In genomic region chr1:89198500-89199072, GRCh38 we compare ENCODE assay signal across 8 cellular contexts. TPM values are rescaled to one million over a fixed set of nuclear protein-coding genes. Genes with fewer than 3 reads are reported as not detected.
DNase-seq lines count a peak whose midpoint lies in the region; ATAC-seq and TF ChIP-seq lines count a peak whose summit lies in the region.

TSS of gene GBP4 (minus strand) at chr1:89198942. CDS start at chr1:89198834, 108 bp downstream.

- no peak for TF ChIP-seq CTCF in mucosa of descending colon (IDR thresholded peaks at IDR 0.05)

- H3K4me3 ChIP-seq in mucosa of descending colon, result peak within 1 kb of the TSS; percentile 18

- H3K4me3 Mint-ChIP-seq in activated CD4-positive, alpha-beta T cell treated with anti-CD3 and anti-CD28 coated beads, Interleukin-2, amount 10 ng/mL, durations not matched to agents 7 days and 5 days, result peak within 1 kb of the TSS; percentile 90
- peak within 1 kb of the TSS; percentile 89 for H3K4me3 Mint-ChIP-seq in stimulated activated effector memory CD8-positive, alpha-beta T cell treated with anti-CD3 and anti-CD28 coated beads, Interleukin-12 subunit alpha, Interleukin-12 subunit beta, amount 100 ng/mL, for 72 hours

- DNase-seq in NCI-H2029 (lab: John Stamatoyannopoulos, UW) (peak; percentile 7), NCI-H2029 treated with DMSO at 0.1 percent for 48 hours (lab: John Stamatoyannopoulos, UW) (no peak), dermis blood vessel endothelial cell (peak; percentile 29), mucosa of descending colon (peak; percentile 51 to 76 (median 55)), NCI-H2227 treated with DMSO at 0.1 percent for 48 hours (lab: John Stamatoyannopoulos, UW) (no peak)
- peak; percentile 60 for DNase-seq in activated CD4-positive, alpha-beta T cell treated with anti-CD3 and anti-CD28 coated beads, Interleukin-2, amount 10 ng/mL, durations not matched to agents 7 days and 5 days
- peak; percentile 19 to 70 for DNase-seq in stimulated activated effector memory CD8-positive, alpha-beta T cell treated with anti-CD3 and anti-CD28 coated beads, Interleukin-12 subunit alpha, Interleukin-12 subunit beta, amount 100 ng/mL, for 72 hours (ENCODE audit: low spot score in 2 of 2)

- POLR2A ChIA-PET in activated CD4-positive, alpha-beta T cell treated with anti-CD3 and anti-CD28 coated beads, Interleukin-2, amount 10 ng/mL, durations not matched to agents 7 days and 5 days (lab: Charles Lee), result interaction anchor here (0.6 to 0.8 kb wide), 3 partner anchors 72 to 308 kb away, joined by 3 to 6 read pairs (median 4); no protein-coding TSS in a partner anchor

- H3K4me1 Mint-ChIP-seq in activated CD4-positive, alpha-beta T cell treated with anti-CD3 and anti-CD28 coated beads, Interleukin-2, amount 10 ng/mL, durations not matched to agents 7 days and 5 days, result peaks cover 69% of the 10 kb centered on the region
- H3K4me1 Mint-ChIP-seq in stimulated activated effector memory CD8-positive, alpha-beta T cell treated with anti-CD3 and anti-CD28 coated beads, Interleukin-12 subunit alpha, Interleukin-12 subunit beta, amount 100 ng/mL, for 72 hours, result peaks cover 62% of the 10 kb centered on the region

- H3K9me3 ChIP-seq in mucosa of descending colon, result no peaks in the 10 kb centered on the region

- H3K36me3 Mint-ChIP-seq in activated CD4-positive, alpha-beta T cell treated with anti-CD3 and anti-CD28 coated beads, Interleukin-2, amount 10 ng/mL, durations not matched to agents 7 days and 5 days (ENCODE audit: low read depth), result peaks cover 66% of the 10 kb centered on the region
- peaks cover 25% of the 10 kb centered on the region for H3K36me3 Mint-ChIP-seq in stimulated activated effector memory CD8-positive, alpha-beta T cell treated with anti-CD3 and anti-CD28 coated beads, Interleukin-12 subunit alpha, Interleukin-12 subunit beta, amount 100 ng/mL, for 72 hours

- H3K4me1 ChIP-seq in mucosa of descending colon (ENCODE audit: low read depth), result no peaks in the 10 kb centered on the region

- intact Hi-C loops in mucosa of descending colon (cut with DNase I, micrococcal nuclease), result no loop called here

- peak within 1 kb of the TSS; percentile 95 for H3K27ac Mint-ChIP-seq in activated CD4-positive, alpha-beta T cell treated with anti-CD3 and anti-CD28 coated beads, Interleukin-2, amount 10 ng/mL, durations not matched to agents 7 days and 5 days
- peak within 1 kb of the TSS; percentile 97 for H3K27ac Mint-ChIP-seq in stimulated activated effector memory CD8-positive, alpha-beta T cell treated with anti-CD3 and anti-CD28 coated beads, Interleukin-12 subunit alpha, Interleukin-12 subunit beta, amount 100 ng/mL, for 72 hours

- CTCF ChIA-PET in activated CD4-positive, alpha-beta T cell treated with anti-CD3 and anti-CD28 coated beads, Interleukin-2, amount 10 ng/mL, durations not matched to agents 7 days and 5 days (lab: Charles Lee), result interaction anchor here (0.6 to 1.8 kb wide), 9 partner anchors 8 to 244 kb away, joined by 3 to 4 read pairs (median 3); no protein-coding TSS in a partner anchor

- H3K36me3 ChIP-seq in mucosa of descending colon (ENCODE audit: low read depth), result no peaks in the 10 kb centered on the region

- H3K9me3 Mint-ChIP-seq in activated CD4-positive, alpha-beta T cell treated with anti-CD3 and anti-CD28 coated beads, Interleukin-2, amount 10 ng/mL, durations not matched to agents 7 days and 5 days, result peaks cover 6% of the 10 kb centered on the region
- H3K9me3 Mint-ChIP-seq in stimulated activated effector memory CD8-positive, alpha-beta T cell treated with anti-CD3 and anti-CD28 coated beads, Interleukin-12 subunit alpha, Interleukin-12 subunit beta, amount 100 ng/mL, for 72 hours, result no peaks in the 10 kb centered on the region

- no peaks in the 10 kb centered on the region for H3K27me3 Mint-ChIP-seq in activated CD4-positive, alpha-beta T cell treated with anti-CD3 and anti-CD28 coated beads, Interleukin-2, amount 10 ng/mL, durations not matched to agents 7 days and 5 days

- peak; percentile 49 for ATAC-seq in HG03432 (IDR thresholded peaks at IDR 0.05; ENCODE audit: unreplicated experiment)
- ATAC-seq in mucosa of descending colon, result peak; percentile 86
- peak; percentile 79 for ATAC-seq in stimulated activated effector memory CD8-positive, alpha-beta T cell treated with anti-CD3 and anti-CD28 coated beads, Interleukin-12 subunit alpha, Interleukin-12 subunit beta, amount 100 ng/mL, for 72 hours

RNA-seq across cellular contexts. Expression of gene GBP4, which starts in this region (rescaled TPM):
- 100 to 1,000 TPM; 120 to 129 TPM for total RNA-seq in activated CD4-positive, alpha-beta T cell treated with anti-CD3 and anti-CD28 coated beads, Interleukin-2, amount 10 ng/mL, durations not matched to agents 7 days and 5 days
- 13.9 and 25.4 TPM in 2 replicates for total RNA-seq in dermis blood vessel endothelial cell
- 1 to 10 TPM; 2.6 to 7.9 (median 7.5) TPM for total RNA-seq in mucosa of descending colon

Comparison
In these comparisons a context has a peak if more than half of its experiments do, and no peak if none do; other contexts are left out.
1. DNase-seq: peak in NCI-H2029 (single experiment), activated CD4-positive, alpha-beta T cell treated with anti-CD3 and anti-CD28 coated beads, Interleukin-2, amount 10 ng/mL, durations not matched to agents 7 days and 5 days (single experiment), dermis blood vessel endothelial cell (single experiment), mucosa of descending colon (3 of 3) and stimulated activated effector memory CD8-positive, alpha-beta T cell treated with anti-CD3 and anti-CD28 coated beads, Interleukin-12 subunit alpha, Interleukin-12 subunit beta, amount 100 ng/mL, for 72 hours (2 of 2); none in NCI-H2029 treated with DMSO at 0.1 percent for 48 hours (single experiment) and NCI-H2227 treated with DMSO at 0.1 percent for 48 hours (single experiment).
2. Peak in every context shown above with its lines, with median percentiles within 50 percentile points of each other: ATAC-seq.